31 cellular contexts compared by ENCODE assay signal in the genomic region with DNA sequence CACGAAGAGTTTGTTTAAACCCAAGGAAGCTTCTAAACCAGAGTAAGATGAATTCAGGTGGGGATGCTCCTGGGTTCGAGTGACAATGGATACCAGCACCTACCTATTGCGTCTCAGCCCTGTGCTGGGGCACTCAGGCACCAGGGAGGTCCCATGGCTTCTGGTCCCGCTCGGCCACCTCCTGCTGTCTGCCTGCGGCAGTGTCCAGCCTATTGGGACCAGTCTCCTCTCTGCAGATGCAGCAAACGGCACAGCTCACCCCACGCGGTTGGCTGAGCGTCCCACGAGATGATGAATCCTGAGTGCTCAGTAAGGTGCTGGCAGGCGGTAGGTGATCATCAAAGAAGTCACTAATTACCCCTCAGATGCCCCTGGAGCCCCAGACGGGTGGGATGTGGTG.
"Had no signal": no experiment of that assay in that cellular context is flagged by ENCODE, and none has a peak within 500 bp of the region (broad histone marks: within the 10 kb centered on the region; RNA-seq: fewer than 3 reads in every experiment).

No MANE protein-coding gene starts in this region.

- H3K27me3 ChIP-seq: brain microvascular endothelial cell, SJCRH30 had no signal

- ATAC-seq: activated CD8-positive, alpha-beta T cell treated with anti-CD3 and anti-CD28 coated beads, Interleukin-2, amount 10 ng/mL, durations not matched to agents 7 days and 5 days; activated naive CD4-positive, alpha-beta T cell treated with anti-CD3 and anti-CD28 coated beads, Interleukin-2, amount 50 U/mL, for 72 hours had no signal

- H3K4me3 ChIP-seq: PC-9, SJCRH30, SK-N-MC had no signal

- H3K4me3 Mint-ChIP-seq: activated CD4-positive, alpha-beta T cell treated with anti-CD3 and anti-CD28 coated beads, Interleukin-2, amount 10 ng/mL, durations not matched to agents 24 days and 14 days; activated CD8-positive, alpha-beta T cell treated with anti-CD3 and anti-CD28 coated beads, Interleukin-2, amount 10 ng/mL, durations not matched to agents 7 days and 5 days; activated naive CD4-positive, alpha-beta T cell treated with anti-CD3 and anti-CD28 coated beads for 36 hours; activated T-cell treated with anti-CD3 and anti-CD28 coated beads, Interleukin-2, amount 50 U/mL, for 24 hours; activated T-helper 1 cell treated with anti-CD3 and anti-CD28 coated beads, Interleukin-12 subunit alpha, Interleukin-12 subunit beta, Interleukin-2, Interleukin-4 antibody, amounts not matched to agents 30 ng/mL and 10 ng/mL and 1 ng/mL, durations not matched to agents 14 hours and 24 hours and 36 hours had no signal

- H3K27me3 Mint-ChIP-seq: activated CD4-positive, alpha-beta T cell treated with anti-CD3 and anti-CD28 coated beads, Interleukin-2, amount 10 ng/mL, durations not matched to agents 24 days and 14 days; activated T-cell treated with anti-CD3 and anti-CD28 coated beads, Interleukin-2, amount 50 U/mL, for 24 hours had no signal

- H3K36me3 ChIP-seq: brain microvascular endothelial cell, WERI-Rb-1 had no signal

- H3K27ac Mint-ChIP-seq: activated CD4-positive, alpha-beta T cell treated with anti-CD3 and anti-CD28 coated beads, Interleukin-2, amount 10 ng/mL, durations not matched to agents 24 days and 14 days; activated CD8-positive, alpha-beta T cell treated with anti-CD3 and anti-CD28 coated beads, Interleukin-2, amount 10 ng/mL, durations not matched to agents 7 days and 5 days; activated naive CD4-positive, alpha-beta T cell treated with anti-CD3 and anti-CD28 coated beads for 36 hours; activated naive CD4-positive, alpha-beta T cell treated with anti-CD3 and anti-CD28 coated beads, Interleukin-2, amount 50 U/mL, for 72 hours; activated T-cell treated with anti-CD3 and anti-CD28 coated beads, Interleukin-2, amount 50 U/mL, for 24 hours; activated T-helper 1 cell treated with anti-CD3 and anti-CD28 coated beads, Interleukin-12 subunit alpha, Interleukin-12 subunit beta, Interleukin-2, Interleukin-4 antibody, amounts not matched to agents 30 ng/mL and 10 ng/mL and 1 ng/mL, durations not matched to agents 14 hours and 24 hours and 36 hours had no signal

- H3K9me3 Mint-ChIP-seq: activated CD4-positive, alpha-beta T cell treated with anti-CD3 and anti-CD28 coated beads, Interleukin-2, amount 10 ng/mL, durations not matched to agents 24 days and 14 days; activated T-helper 1 cell treated with anti-CD3 and anti-CD28 coated beads, Interleukin-12 subunit alpha, Interleukin-12 subunit beta, Interleukin-2, Interleukin-4 antibody, amounts not matched to agents 30 ng/mL and 10 ng/mL and 1 ng/mL, durations not matched to agents 14 hours and 24 hours and 36 hours had no signal

- H3K4me1 Mint-ChIP-seq: activated CD4-positive, alpha-beta T cell treated with anti-CD3 and anti-CD28 coated beads, Interleukin-2, amount 10 ng/mL, durations not matched to agents 24 days and 14 days had no signal

- H3K27ac ChIP-seq: brain microvascular endothelial cell, KMS-11, PC-9, RWPE1, SJCRH30, SK-N-MC, WERI-Rb-1 had no signal

- DNase-seq: activated CD4-positive, alpha-beta T cell treated with anti-CD3 and anti-CD28 coated beads for 1 hour; activated CD4-positive, alpha-beta T cell treated with anti-CD3 and anti-CD28 coated beads, Interleukin-2, amount 10 ng/mL, durations not matched to agents 24 days and 14 days; activated CD4-positive, alpha-beta T cell treated with anti-CD3 and anti-CD28 coated beads, Interleukin-2, amount 50 U/mL, for 48 hours; activated CD4-positive, CD25-positive, alpha-beta regulatory T cell; activated CD8-positive, alpha-beta T cell treated with anti-CD3 and anti-CD28 coated beads, Interleukin-2, amount 10 ng/mL, durations not matched to agents 7 days and 5 days; activated gamma-delta T cell treated with Interleukin-2 at 50 U/mL for 16 hours; activated naive CD4-positive, alpha-beta T cell treated with anti-CD3 and anti-CD28 coated beads for 36 hours; activated T-cell treated with anti-CD3 and anti-CD28 coated beads, Interleukin-2, amount 50 U/mL, for 24 hours; anterior cingulate cortex; brain microvascular endothelial cell; MM.1S; MV-4-11; NCI-H1092; NCI-H1436 treated with DMSO at 0.1 percent for 48 hours; NCI-H1694 treated with DMSO at 0.1 percent for 48 hours; NCI-H2029 treated with DMSO at 0.1 percent for 48 hours; NCI-H2107; NCI-H2171; NCI-H510A; NCI-H748 treated with DMSO at 0.1 percent for 48 hours; NK-92 treated with Interleukin-12 subunit alpha and Interleukin-12 subunit beta, amount 100 ng/mL, for 24 hours; PC-9; SHP77; SJCRH30; T1000; WERI-Rb-1 had no signal
